In genomic region chr17:550041-550398, GRCh38 we compare ENCODE assay signal across 18 cellular contexts.
DNase-seq lines count a peak whose midpoint lies in the region; ATAC-seq, FAIRE-seq and TF ChIP-seq lines count a peak whose summit lies in the region.
"Had no signal": no experiment of that assay in that cellular context is flagged by ENCODE, and none has a peak within 500 bp of the region (broad histone marks: within the 10 kb centered on the region; RNA-seq: fewer than 3 reads in every experiment).

No MANE protein-coding gene starts in this region.

- H3K36me3 ChIP-seq in H1 (ENCODE audit: control insufficient read depth in 2 of 4, insufficient read depth in 4 of 4, low read length in 3 of 4) (peaks cover 0 to 6% (median 3%) of the 10 kb centered on the region in 4 experiments; a peak in 4 of 8 replicates), pancreas (peaks cover 0 to 15% (median 0%) of the 10 kb centered on the region in 3 donors)
- H3K36me3 ChIP-seq: colonic mucosa had no signal

- no peak overlapping the region for H3K18ac ChIP-seq in H1 (ENCODE audit: extremely low read depth, low read length)

- WGBS in H1 (ENCODE audit: extremely low coverage in 1 of 2, insufficient coverage in 1 of 2, insufficient read length in 1 of 2, insufficient replicate concordance in 2 of 2, low coverage in 1 of 2, low lambda C conversion rate in 2 of 2, missing lambda C conversion rate in 1 of 2), 2 experiments: 91% methylated on average over 3 of the region's 3 CpGs; no CpG with 5 or more reads in 1 of the 2 experiments
- 95 to 96% methylated on average over 3 of the region's 3 CpGs for WGBS in pancreas, 2 donors

- no peak overlapping the region for H3K23ac ChIP-seq in H1 (ENCODE audit: insufficient read length)

- H3K27ac Mint-ChIP-seq in T-helper 2 cell treated with Interferon-gamma antibody and Interleukin-4, amounts not matched to agents 5 μg/mL and 100 μg/mL, for 36 hours: no peak overlapping the region
- H3K27ac Mint-ChIP-seq: activated naive CD8-positive, alpha-beta T cell treated with anti-CD3 and anti-CD28 coated beads, Interleukin-2, amount 50 U/mL, for 24 hours; activated T-cell treated with anti-CD3 and anti-CD28 coated beads, Interleukin-2, amount 50 U/mL, for 24 hours; IgD-negative memory B cell had no signal

- no peak overlapping the region for H2BK120ac ChIP-seq in H1 (replicated peaks; ENCODE audit: low read depth, low read length)

- no peaks in the 10 kb centered on the region for H3K27me3 Mint-ChIP-seq in T-helper 2 cell treated with Interferon-gamma antibody and Interleukin-4, amounts not matched to agents 5 μg/mL and 100 μg/mL, for 36 hours (ENCODE audit: low read depth)
- H3K27me3 Mint-ChIP-seq: activated naive CD8-positive, alpha-beta T cell treated with anti-CD3 and anti-CD28 coated beads, Interleukin-2, amount 50 U/mL, for 24 hours; activated T-cell treated with anti-CD3 and anti-CD28 coated beads, Interleukin-2, amount 50 U/mL, for 24 hours; IgD-negative memory B cell had no signal

- H4K20me1 ChIP-seq in H1 (replicated peaks in 1 of 2; ENCODE audit: control insufficient read depth in 1 of 2, insufficient read depth in 2 of 2, low read length in 2 of 2): no peaks in the 10 kb centered on the region

- POLR2A ChIA-PET in AG04450 (lab: Yijun Ruan, JAX) (interaction anchor here (0.6 to 1.8 kb wide), 5 partner anchors 11 to 147 kb away, joined by 3 to 6 read pairs (median 4); no protein-coding TSS in a partner anchor), H1 (lab: Charles Lee; ENCODE audit: partially characterized antibody) (no interaction called here)

- no peak overlapping the region for H3K4me2 ChIP-seq in H1 (ENCODE audit: insufficient read depth in 1 of 2, low read depth in 2 of 2, low read length in 2 of 2)

- no peak overlapping the region for H3K56ac ChIP-seq in H1 (replicated peaks; ENCODE audit: insufficient read length, low read depth, low read length)

- H4K5ac ChIP-seq in H1 (ENCODE audit: insufficient read length, low read depth, low read length): no peak overlapping the region

- no peak for TF ChIP-seq POLR2A in H1 (IDR thresholded peaks at IDR 0.05; ENCODE audit: control extremely low read depth in 1 of 2, low read depth in 2 of 2, low read length in 2 of 2)

- H2BK5ac ChIP-seq in H1 (ENCODE audit: low read depth, low read length): no peak overlapping the region

- no peaks in the 10 kb centered on the region for H3K27me3 ChIP-seq in AG04450 (ENCODE audit: control insufficient read depth, insufficient read depth, low read length)
- no peaks in the 10 kb centered on the region for H3K27me3 ChIP-seq in H1 (replicated peaks in 1 of 4; ENCODE audit: control insufficient read depth in 3 of 4, extremely low read depth in 1 of 4, insufficient read depth in 3 of 4, low read length in 3 of 4)
- no peaks in the 10 kb centered on the region for H3K27me3 ChIP-seq in pancreas
- H3K27me3 ChIP-seq: colonic mucosa had no signal

- H3K9me3 Mint-ChIP-seq in T-helper 2 cell treated with Interferon-gamma antibody and Interleukin-4, amounts not matched to agents 5 μg/mL and 100 μg/mL, for 36 hours: no peaks in the 10 kb centered on the region
- H3K9me3 Mint-ChIP-seq: activated naive CD8-positive, alpha-beta T cell treated with anti-CD3 and anti-CD28 coated beads, Interleukin-2, amount 50 U/mL, for 24 hours; activated T-cell treated with anti-CD3 and anti-CD28 coated beads, Interleukin-2, amount 50 U/mL, for 24 hours; IgD-negative memory B cell had no signal

- DNase-seq in AG04450 (ENCODE audit: low read depth, low spot score): no peak
- DNase-seq in HT1080 (ENCODE audit: low read depth): peak; percentile 39
- DNase-seq in H1 (ENCODE audit: low read depth in 1 of 2, low spot score in 2 of 2): no peak
- DNase-seq in myocyte (ENCODE audit: low read depth): peak; percentile 60
- no peak for DNase-seq in pancreas
- DNase-seq in SK-N-DZ (ENCODE audit: low spot score): no peak
- no peak for DNase-seq in stimulated activated CD4-positive, alpha-beta T cell treated with anti-CD3 and anti-CD28 coated beads, Interleukin-12 subunit alpha, Interleukin-12 subunit beta, amount 100 ng/mL, for 4 hours
- DNase-seq in T-helper 2 cell treated with Interferon-gamma antibody and Interleukin-4, amounts not matched to agents 5 μg/mL and 100 μg/mL, for 36 hours (ENCODE audit: low spot score): no peak
- DNase-seq: activated CD4-positive, alpha-beta T cell treated with anti-CD3 and anti-CD28 coated beads, Interleukin-2, amount 50 U/mL, for 1 hour; activated naive CD8-positive, alpha-beta T cell treated with anti-CD3 and anti-CD28 coated beads, Interleukin-2, amount 50 U/mL, for 24 hours; activated T-cell treated with anti-CD3 and anti-CD28 coated beads, Interleukin-2, amount 50 U/mL, for 24 hours; Calu3; colonic mucosa; erythroblast; left cardiac atrium; NCI-H1092 treated with DMSO at 0.1 percent for 48 hours; SIG-M5 had no signal

- no peak for ATAC-seq in pancreas
- ATAC-seq: activated naive CD8-positive, alpha-beta T cell treated with anti-CD3 and anti-CD28 coated beads, Interleukin-2, amount 50 U/mL, for 24 hours; left cardiac atrium had no signal

- H3K79me1 ChIP-seq in H1 (ENCODE audit: low read depth, low read length): no peaks in the 10 kb centered on the region

- H2AFZ ChIP-seq in H1 (ENCODE audit: low read length): no peak overlapping the region

- CTCF ChIA-PET in AG04450 (lab: Charles Lee) (interaction anchor here (1.0 to 1.3 kb wide), 2 partner anchors 38 to 138 kb away, joined by 3 to 4 read pairs; no protein-coding TSS in a partner anchor), H1 (lab: Charles Lee; ENCODE audit: partially characterized antibody) (no interaction called here)

- H3K4me3 ChIP-seq in AG04450 (ENCODE audit: low read depth, low read length): no peak overlapping the region
- no peak overlapping the region for H3K4me3 ChIP-seq in H1 (ENCODE audit: extremely low read depth in 1 of 4, insufficient read depth in 2 of 4, low read depth in 3 of 4, low read length in 4 of 4)
- H3K4me3 ChIP-seq in pancreas: no peak overlapping the region
- H3K4me3 ChIP-seq: colonic mucosa had no signal

- peak; percentile 39 for FAIRE-seq in H1 (lab: Jason Lieb, UNC)
- no peak for FAIRE-seq in pancreas (lab: Jason Lieb, UNC)

- no peak overlapping the region for H3K4ac ChIP-seq in H1 (replicated peaks; ENCODE audit: insufficient read length, low read depth, low read length)

- H2AK5ac ChIP-seq in H1 (ENCODE audit: low read depth, low read length): no peak overlapping the region

- H3K4me1 Mint-ChIP-seq in T-helper 2 cell treated with Interferon-gamma antibody and Interleukin-4, amounts not matched to agents 5 μg/mL and 100 μg/mL, for 36 hours (ENCODE audit: low read depth): peaks cover 14% of the 10 kb centered on the region

- no peaks in the 10 kb centered on the region for H3K23me2 ChIP-seq in H1 (ENCODE audit: low read depth, low read length)

- H4K91ac ChIP-seq in H1 (replicated peaks; ENCODE audit: insufficient read length, low read length): no peak overlapping the region

- H3K4me3 Mint-ChIP-seq in T-helper 2 cell treated with Interferon-gamma antibody and Interleukin-4, amounts not matched to agents 5 μg/mL and 100 μg/mL, for 36 hours: no peak overlapping the region
- H3K4me3 Mint-ChIP-seq: activated naive CD8-positive, alpha-beta T cell treated with anti-CD3 and anti-CD28 coated beads, Interleukin-2, amount 50 U/mL, for 24 hours; activated T-cell treated with anti-CD3 and anti-CD28 coated beads, Interleukin-2, amount 50 U/mL, for 24 hours; IgD-negative memory B cell had no signal

- H3K36me3 Mint-ChIP-seq in T-helper 2 cell treated with Interferon-gamma antibody and Interleukin-4, amounts not matched to agents 5 μg/mL and 100 μg/mL, for 36 hours (ENCODE audit: low read depth): peaks cover 44% of the 10 kb centered on the region

- no peak overlapping the region for H2BK20ac ChIP-seq in H1 (ENCODE audit: low read length)

- no peaks in the 10 kb centered on the region for H3K9me3 ChIP-seq in AG04450 (ENCODE audit: control insufficient read depth, insufficient read depth, low read length)
- no peaks in the 10 kb centered on the region for H3K9me3 ChIP-seq in H1 (ENCODE audit: insufficient read depth in 2 of 2, low read depth in 1 of 2, low read length in 1 of 2)
- no peaks in the 10 kb centered on the region for H3K9me3 ChIP-seq in pancreas
- H3K9me3 ChIP-seq: colonic mucosa had no signal

- no peak for TF ChIP-seq CTCF in AG04450 (IDR thresholded peaks at IDR 0.05; ENCODE audit: low read depth, low read length)
- no peak for TF ChIP-seq CTCF in H1 (IDR thresholded peaks at IDR 0.05; ENCODE audit: control extremely low read depth in 1 of 3, insufficient read depth in 1 of 3, low read depth in 1 of 3, low read length in 3 of 3)
- TF ChIP-seq CTCF in pancreas (IDR thresholded peaks at IDR 0.05): no peak

- intact Hi-C loops in pancreas (cut with DNase I): no loop called here

- H2BK15ac ChIP-seq in H1 (ENCODE audit: low read length): no peak overlapping the region

- H3K27ac ChIP-seq in AG04450 (ENCODE audit: low read depth, low read length) (peak overlapping the region; percentile 91), H1 (ENCODE audit: low read depth, low read length) (no peak overlapping the region), pancreas (no peak overlapping the region)

- H3K4me1 ChIP-seq in H1 (replicated peaks in 1 of 4; ENCODE audit: control insufficient read depth in 3 of 4, insufficient read depth in 4 of 4, low read length in 3 of 4): no peaks in the 10 kb centered on the region; a peak in 1 of 7 replicates
- no peaks in the 10 kb centered on the region for H3K4me1 ChIP-seq in pancreas
- H3K4me1 ChIP-seq: colonic mucosa had no signal

- TF ChIP-seq RAD21 in H1 (IDR thresholded peaks at IDR 0.05 in 1 of 2, conservative IDR thresholded peaks at IDR 0.05 in 1 of 2; ENCODE audit: low read depth in 2 of 2, low read length in 2 of 2): no peak

- no peaks in the 10 kb centered on the region for H3K79me2 ChIP-seq in H1 (ENCODE audit: control insufficient read depth in 1 of 2, insufficient read depth in 2 of 2, low read length in 2 of 2)

- no peak overlapping the region for H2BK12ac ChIP-seq in H1 (ENCODE audit: low read depth, low read length)

- H4K8ac ChIP-seq in H1 (ENCODE audit: extremely low read depth, insufficient read depth, low read length): no peak overlapping the region

- H3K14ac ChIP-seq in H1 (ENCODE audit: insufficient read length): no peak overlapping the region

- H3K9ac ChIP-seq in H1 (replicated peaks in 1 of 4; ENCODE audit: extremely low read depth in 1 of 4, low read depth in 3 of 4, low read length in 3 of 4): no peak overlapping the region

- no peak for TF ChIP-seq EP300 in H1 (IDR thresholded peaks at IDR 0.05; ENCODE audit: borderline replicate concordance in 1 of 2, low read depth in 2 of 2, low read length in 2 of 2)

TF ChIP-seq in H1, 55 proteins besides CTCF, POLR2A, EP300 and RAD21 (continues in another document):
- no peak for TF ChIP-seq ATF3 (IDR thresholded peaks at IDR 0.05; ENCODE audit: insufficient read depth, low read depth, low read length)
- no peak for TF ChIP-seq CHD2 (IDR thresholded peaks at IDR 0.05; ENCODE audit: low read length)
- no peak for TF ChIP-seq TAF1 (IDR thresholded peaks at IDR 0.05; ENCODE audit: low read depth, low read length)
- no peak for TF ChIP-seq NRF1 (IDR thresholded peaks at IDR 0.05; ENCODE audit: low read depth, low read length)

Comparison
In these comparisons a context has a peak if more than half of its experiments do, and no peak if none do; other contexts are left out.
1. DNase-seq: peak in HT1080 (single experiment) and myocyte (single experiment); none in AG04450 (single experiment), H1 (0 of 2), pancreas (0 of 6), SK-N-DZ (single experiment), stimulated activated CD4-positive, alpha-beta T cell treated with anti-CD3 and anti-CD28 coated beads, Interleukin-12 subunit alpha, Interleukin-12 subunit beta, amount 100 ng/mL, for 4 hours (single experiment) and T-helper 2 cell treated with Interferon-gamma antibody and Interleukin-4, amounts not matched to agents 5 μg/mL and 100 μg/mL, for 36 hours (single experiment).